ENCODE assay signal across 8 cellular contexts in the genomic region with DNA sequence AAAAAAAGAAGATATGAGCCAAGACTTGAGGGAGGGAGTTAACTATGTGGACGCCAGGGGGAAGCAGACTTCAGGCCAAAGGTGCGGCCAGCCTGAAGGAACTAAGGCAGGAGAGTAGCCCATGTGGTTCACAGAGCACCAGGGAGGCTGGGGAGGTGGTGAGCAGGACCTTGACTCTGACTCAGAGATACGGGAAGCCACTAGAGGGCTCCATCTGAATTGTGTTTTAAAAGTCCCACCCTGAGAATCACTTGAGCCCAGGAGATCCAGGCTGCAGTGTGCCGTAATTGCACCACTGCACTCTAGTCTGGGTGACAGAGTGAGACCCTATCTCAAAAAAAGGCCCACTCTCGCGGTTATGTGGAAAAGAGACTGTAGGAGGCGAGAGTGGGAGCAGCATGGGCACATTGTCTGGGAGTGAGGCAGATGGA. TPM values are rescaled to one million over a fixed set of nuclear protein-coding genes. Genes with fewer than 3 reads are reported as not detected.
A peak's percentile ranks its signal among the peaks of the same experiment; 100 is the strongest.
DNase-seq lines count a peak whose midpoint lies in the region; ATAC-seq, FAIRE-seq and TF ChIP-seq lines count a peak whose summit lies in the region.

No MANE protein-coding gene starts in this region.

- DNase-seq in CD14-positive monocyte (ENCODE audit: low spot score) (no peak), GM19239 (ENCODE audit: insufficient read length, low spot score) (no peak), NCI-H524 treated with DMSO at 0.1 percent for 48 hours (lab: John Stamatoyannopoulos, UW) (peak; percentile 50), cerebellum (ENCODE audit: low spot score) (peak; percentile 9), memory B cell (ENCODE audit: low spot score in 2 of 2) (peak in 1 of 2 donors; percentile 3), NCI-H446 treated with DMSO at 0.1 percent for 48 hours (lab: John Stamatoyannopoulos, UW) (no peak)
- no peak for DNase-seq in activated CD4-positive, alpha-beta T cell treated with anti-CD3 and anti-CD28 coated beads, Interleukin-2, amount 50 U/mL, for 4 hours

- intact Hi-C loops in CD14-positive monocyte (cut with micrococcal nuclease): no loop called here

- ATAC-seq in memory B cell (ENCODE audit: low read depth): peak; percentile 46
- ATAC-seq in HG03571 (IDR thresholded peaks at IDR 0.05; ENCODE audit: unreplicated experiment): no peak

- no peaks in the 10 kb centered on the region for H3K9me3 Mint-ChIP-seq in CD14-positive monocyte
- H3K9me3 Mint-ChIP-seq in memory B cell: no peaks in the 10 kb centered on the region

- peak; percentile 35 for TF ChIP-seq CTCF in CD14-positive monocyte (IDR thresholded peaks at IDR 0.05)

- no peaks in the 10 kb centered on the region for H3K27me3 Mint-ChIP-seq in CD14-positive monocyte (ENCODE audit: low read depth in 3 of 3)
- no peaks in the 10 kb centered on the region for H3K27me3 Mint-ChIP-seq in memory B cell

- H3K4me3 Mint-ChIP-seq in CD14-positive monocyte (no peak overlapping the region), memory B cell (no peak overlapping the region)

- peaks cover 28 to 30% of the 10 kb centered on the region in 2 donors for H3K36me3 Mint-ChIP-seq in CD14-positive monocyte
- peaks cover 7% of the 10 kb centered on the region for H3K36me3 Mint-ChIP-seq in memory B cell

- peak; percentile 40 for FAIRE-seq in GM19239 (lab: Jason Lieb, UNC)

- H3K27ac Mint-ChIP-seq in CD14-positive monocyte (peak overlapping the region in 2 of 7 donors; percentile 28 to 65), memory B cell (no peak overlapping the region)

- H3K4me1 Mint-ChIP-seq in CD14-positive monocyte (peaks cover 16% of the 10 kb centered on the region), memory B cell (peaks cover 8% of the 10 kb centered on the region)

RNA-seq across cellular contexts. Expression of a gene that starts 12.3 kb away (rescaled TPM):
- 1 to 10 TPM; 3.0 to 3.7 TPM for polyA plus RNA-seq in CD14-positive monocyte
- 49.3 TPM for total RNA-seq in cerebellum

RNA-seq across cellular contexts. Expression of a gene that starts 55.7 kb away (rescaled TPM):
- polyA plus RNA-seq in CD14-positive monocyte: 10 to 100 TPM; 25.9 to 26.9 TPM
- 26.6 TPM for total RNA-seq in cerebellum

Comparison
In these comparisons a context has a peak if more than half of its experiments do, and no peak if none do; other contexts are left out.
1. DNase-seq: peak in NCI-H524 treated with DMSO at 0.1 percent for 48 hours (single experiment) and cerebellum (single experiment); none in CD14-positive monocyte (single experiment), GM19239 (single experiment), NCI-H446 treated with DMSO at 0.1 percent for 48 hours (single experiment) and activated CD4-positive, alpha-beta T cell treated with anti-CD3 and anti-CD28 coated beads, Interleukin-2, amount 50 U/mL, for 4 hours (0 of 2).